1 cellular context compared by ENCODE assay signal in genomic region chr14:91300283-91300841, GRCh38.
TF ChIP-seq lines count a peak whose summit lies in the region.

No MANE protein-coding gene starts in this region.

TF ChIP-seq in GM23338, 12 proteins besides CTCF, POLR2A, EP300 and RAD21 (continued from another document):
- TF ChIP-seq ZNF462 (CRISPR knock-in tag; IDR thresholded peaks at IDR 0.05) (no peak), EZH2 (IDR thresholded peaks at IDR 0.05; ENCODE audit: low read depth, unreplicated experiment) (no peak), EZH2phosphoT487 (IDR thresholded peaks at IDR 0.05; ENCODE audit: unreplicated experiment) (no peak)
